ENCODE assay signal across 9 cellular contexts in genomic region chr4:74543247-74543670, GRCh38.
DNase-seq lines count a peak whose midpoint lies in the region; ATAC-seq and TF ChIP-seq lines count a peak whose summit lies in the region.
"Had no signal": no experiment of that assay in that cellular context is flagged by ENCODE, and none has a peak within 500 bp of the region (broad histone marks: within the 10 kb centered on the region; RNA-seq: fewer than 3 reads in every experiment).

No MANE protein-coding gene starts in this region.

- H3K4me1 Mint-ChIP-seq in activated naive CD4-positive, alpha-beta T cell treated with anti-CD3 and anti-CD28 coated beads for 36 hours (ENCODE audit: low read depth) = peaks cover 4% of the 10 kb centered on the region

- no peak for TF ChIP-seq CTCF in RWPE2 (IDR thresholded peaks at IDR 0.05; ENCODE audit: poor library complexity, severe bottlenecking)
- TF ChIP-seq CTCF in transverse colon (IDR thresholded peaks at IDR 0.05) = no peak
- no peak for TF ChIP-seq CTCF in spleen (IDR thresholded peaks at IDR 0.05 in 8 of 11, conservative IDR thresholded peaks at IDR 0.05 in 3 of 11)

- no peak overlapping the region for H3K27ac Mint-ChIP-seq in activated naive CD4-positive, alpha-beta T cell treated with anti-CD3 and anti-CD28 coated beads for 36 hours

- peak overlapping the region; percentile 68 for H3K27ac ChIP-seq in RWPE2 (ENCODE audit: poor library complexity, severe bottlenecking)
- peak overlapping the region; percentile 33 to 70 (median 60) for H3K27ac ChIP-seq in transverse colon
- no peak overlapping the region for H3K27ac ChIP-seq in spleen
- H3K27ac ChIP-seq: SJSA1 had no signal

- no peaks in the 10 kb centered on the region for H3K9me3 Mint-ChIP-seq in activated naive CD4-positive, alpha-beta T cell treated with anti-CD3 and anti-CD28 coated beads for 36 hours

- ATAC-seq in HG03045 (IDR thresholded peaks at IDR 0.05; ENCODE audit: unreplicated experiment) (peak; percentile 46), RWPE2 (ENCODE audit: low read depth) (no peak)

- H3K4me1 ChIP-seq in RWPE2 (ENCODE audit: insufficient read depth, poor library complexity, severe bottlenecking) (peaks cover 64% of the 10 kb centered on the region), transverse colon (peaks cover 16 to 68% (median 32%) of the 10 kb centered on the region in 4 donors), spleen (peaks cover 0 to 18% (median 7%) of the 10 kb centered on the region in 6 donors)

- intact Hi-C loops in activated naive CD4-positive, alpha-beta T cell treated with anti-CD3 and anti-CD28 coated beads for 36 hours (cut with micrococcal nuclease) = no loop called here
- intact Hi-C loops in transverse colon (cut with DNase I; ENCODE audit: low total_unique reads) = no loop called here
- intact Hi-C loops in spleen (cut with DNase I; ENCODE audit: low total_unique reads) = no loop called here

- no peaks in the 10 kb centered on the region for H3K36me3 Mint-ChIP-seq in activated naive CD4-positive, alpha-beta T cell treated with anti-CD3 and anti-CD28 coated beads for 36 hours (ENCODE audit: low read depth)

- 19 to 20% methylated on average over 3 of the region's 3 CpGs for WGBS in transverse colon (ENCODE audit: low coverage in 1 of 2), 2 donors
- 6 to 18% (median 8%) methylated on average over 3 of the region's 3 CpGs for WGBS in spleen, 5 donors

- no peak for TF ChIP-seq POLR2A in transverse colon (IDR thresholded peaks at IDR 0.05)
- no peak for TF ChIP-seq POLR2A in spleen (IDR thresholded peaks at IDR 0.05)

- H3K27me3 ChIP-seq in RWPE2 (ENCODE audit: insufficient read depth, poor library complexity, severe bottlenecking) (no peaks in the 10 kb centered on the region), transverse colon (no peaks in the 10 kb centered on the region), spleen (replicated peaks in 1 of 7) (no peaks in the 10 kb centered on the region)
- H3K27me3 ChIP-seq: SJSA1 had no signal

- H3K36me3 ChIP-seq in RWPE2 (ENCODE audit: low read depth) = no peaks in the 10 kb centered on the region
- H3K36me3 ChIP-seq in transverse colon = no peaks in the 10 kb centered on the region
- H3K36me3 ChIP-seq in spleen = no peaks in the 10 kb centered on the region
- H3K36me3 ChIP-seq: SJSA1 had no signal

- DNase-seq in activated naive CD4-positive, alpha-beta T cell treated with anti-CD3 and anti-CD28 coated beads for 36 hours = peak; percentile 18
- DNase-seq in activated naive CD4-positive, alpha-beta T cell treated with anti-CD3 and anti-CD28 coated beads, Interleukin-2, amount 50 U/mL, for 16 hours = no peak
- DNase-seq in RWPE2 (ENCODE audit: low spot score) (no peak), transverse colon (no peak), spleen (no peak), DMS53 (lab: John Stamatoyannopoulos, UW) (no peak), D341Med (ENCODE audit: low spot score) (no peak)

- no peaks in the 10 kb centered on the region for H3K27me3 Mint-ChIP-seq in activated naive CD4-positive, alpha-beta T cell treated with anti-CD3 and anti-CD28 coated beads for 36 hours (ENCODE audit: low read depth)

- in situ Hi-C loops in transverse colon (cut with MboI; ENCODE audit: low pct_ligation_motif_present in 1 of 4, low pct_unique_long_range_greater_than_20kb in 1 of 4, low sequenced_read_pairs in 3 of 4) = no loop called here

- H3K9me3 ChIP-seq in RWPE2 (ENCODE audit: severe bottlenecking) (no peaks in the 10 kb centered on the region), transverse colon (no peaks in the 10 kb centered on the region), spleen (no peaks in the 10 kb centered on the region)
- H3K9me3 ChIP-seq: SJSA1 had no signal

- H3K4me3 ChIP-seq in RWPE2 (ENCODE audit: severe bottlenecking) = no peak overlapping the region
- H3K4me3 ChIP-seq in transverse colon = no peak overlapping the region
- H3K4me3 ChIP-seq in spleen = no peak overlapping the region
- H3K4me3 ChIP-seq: SJSA1 had no signal

- no peak for TF ChIP-seq EP300 in transverse colon (IDR thresholded peaks at IDR 0.05; ENCODE audit: low read depth)

- CTCF ChIA-PET in activated naive CD4-positive, alpha-beta T cell treated with anti-CD3 and anti-CD28 coated beads for 36 hours (lab: Charles Lee) = interaction anchor here (0.8 to 5.8 kb wide), 3 partner anchors 10 to 128 kb away, joined by 3 to 32 read pairs (median 3); no protein-coding TSS in a partner anchor

- no peak overlapping the region for H3K4me3 Mint-ChIP-seq in activated naive CD4-positive, alpha-beta T cell treated with anti-CD3 and anti-CD28 coated beads for 36 hours

Comparison
In these comparisons a context has a peak if more than half of its experiments do, and no peak if none do; other contexts are left out.
1. H3K27ac ChIP-seq: peak in RWPE2 (single experiment) and transverse colon (4 of 4); none in spleen (0 of 8).